ENCODE assay signal across 10 cellular contexts in the genomic region with DNA sequence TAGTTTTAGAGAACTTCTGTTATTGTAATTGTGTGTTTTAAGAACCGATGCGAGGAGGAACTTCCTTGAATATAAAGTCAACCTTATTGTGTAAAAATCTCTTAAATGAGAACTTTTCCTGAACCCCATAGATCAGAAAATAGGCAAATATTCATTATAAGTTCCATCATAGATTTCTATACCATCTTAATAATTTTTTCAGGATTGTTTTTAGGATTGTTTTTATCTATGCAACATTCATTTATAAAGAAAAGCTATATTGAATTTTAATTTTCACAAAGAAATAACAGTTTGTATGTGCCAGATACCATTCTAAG. TPM values are rescaled to one million over a fixed set of nuclear protein-coding genes. Genes with fewer than 3 reads are reported as not detected.
DNase-seq lines count a peak whose midpoint lies in the region; ATAC-seq, FAIRE-seq and TF ChIP-seq lines count a peak whose summit lies in the region.
"Had no signal": no experiment of that assay in that cellular context is flagged by ENCODE, and none has a peak within 500 bp of the region (broad histone marks: within the 10 kb centered on the region; RNA-seq: fewer than 3 reads in every experiment).

No MANE protein-coding gene starts in this region.

- H3K4me3 ChIP-seq in CD8-positive, alpha-beta T cell (ENCODE audit: low read depth, low read length), result no peak overlapping the region
- H3K4me3 ChIP-seq in IMR-90 (ENCODE audit: insufficient read depth, low read depth, low read length) (no peak overlapping the region), pancreas (no peak overlapping the region)
- H3K4me3 ChIP-seq: colonic mucosa had no signal

- no peak overlapping the region for H2AK5ac ChIP-seq in IMR-90 (ENCODE audit: low read depth, low read length)

- H2BK20ac ChIP-seq in IMR-90 (ENCODE audit: low read depth, low read length), result no peak overlapping the region

- H3K9me3 ChIP-seq in CD8-positive, alpha-beta T cell (ENCODE audit: low read length), result no peaks in the 10 kb centered on the region
- H3K9me3 ChIP-seq in IMR-90 (ENCODE audit: control insufficient read depth, insufficient read depth, low read length), result no peaks in the 10 kb centered on the region
- no peaks in the 10 kb centered on the region for H3K9me3 ChIP-seq in pancreas
- H3K9me3 ChIP-seq: colonic mucosa, gastroesophageal sphincter had no signal

- no peak overlapping the region for H3K23ac ChIP-seq in IMR-90 (ENCODE audit: low read depth, low read length)

- dilution Hi-C loops in IMR-90 (cut with HindIII; ENCODE audit: low sequenced_read_pairs, unreplicated experiment), result no loop called here

- H3K79me1 ChIP-seq in IMR-90 (ENCODE audit: low read depth in 1 of 2, low read length in 2 of 2), result peaks cover 0 to 10% of the 10 kb centered on the region in 2 experiments; a peak in 1 of 4 replicates

- peaks cover 7% of the 10 kb centered on the region; the same call in 1 of the 2 replicates for H4K20me1 ChIP-seq in IMR-90 (ENCODE audit: insufficient read depth, low read length)

- H3K27ac ChIP-seq in CD8-positive, alpha-beta T cell (ENCODE audit: low read depth, low read length), result no peak overlapping the region
- H3K27ac ChIP-seq in IMR-90 (ENCODE audit: insufficient read depth, low read length), result no peak overlapping the region
- H3K27ac ChIP-seq in pancreas, result peak overlapping the region in 1 of 4 donors; percentile 91
- H3K27ac ChIP-seq: colonic mucosa had no signal

- no peak overlapping the region for H2BK120ac ChIP-seq in IMR-90 (ENCODE audit: low read depth, low read length)

- H3K27me3 Mint-ChIP-seq in CD8-positive, alpha-beta T cell (ENCODE audit: low read depth), result no peaks in the 10 kb centered on the region
- H3K27me3 Mint-ChIP-seq in activated naive CD8-positive, alpha-beta T cell treated with anti-CD3 and anti-CD28 coated beads, Interleukin-2, amount 10 ng/mL, durations not matched to agents 7 days and 5 days, result no peaks in the 10 kb centered on the region
- peaks cover 0 to 5% of the 10 kb centered on the region in 2 donors for H3K27me3 Mint-ChIP-seq in natural killer cell (ENCODE audit: low read depth in 2 of 2)

- no peak overlapping the region for H3K56ac ChIP-seq in IMR-90 (ENCODE audit: extremely low read depth, insufficient read depth, low read length)

- no peaks in the 10 kb centered on the region for H3K9me1 ChIP-seq in IMR-90 (ENCODE audit: insufficient read depth, low read length)

- H2AFZ ChIP-seq in IMR-90 (replicated peaks; ENCODE audit: low read length, poor library complexity), result no peak overlapping the region

- H4K8ac ChIP-seq in IMR-90 (ENCODE audit: low read depth in 2 of 2, low read length in 2 of 2), result no peak overlapping the region

- intact Hi-C loops in CD8-positive, alpha-beta T cell (cut with DNase I, micrococcal nuclease), result loop anchor here (1.0 to 10.0 kb wide), 8 partner anchors 48 to 1878 kb away; partner anchors contain the start of genes DUSP5 (in 1 of the 2) and GPAM (in 1 of the 2)
- intact Hi-C loops in IMR-90 (cut with micrococcal nuclease), result loop anchor here (1.0 to 10.0 kb wide), 4 partner anchors 48 to 608 kb away; partner anchors contain the start of genes BBIP1 and SHOC2
- intact Hi-C loops in natural killer cell (cut with micrococcal nuclease), result loop anchor here (1.0 to 10.0 kb wide), 8 partner anchors 48 to 608 kb away; partner anchors contain the start of genes BBIP1 and SHOC2
- intact Hi-C loops in pancreas (cut with DNase I), result no loop called here
- intact Hi-C loops in left ventricle myocardium superior (cut with micrococcal nuclease), result no loop called here

- peak overlapping the region; percentile 47 for H3K4me3 Mint-ChIP-seq in CD8-positive, alpha-beta T cell
- H3K4me3 Mint-ChIP-seq in activated naive CD8-positive, alpha-beta T cell treated with anti-CD3 and anti-CD28 coated beads, Interleukin-2, amount 10 ng/mL, durations not matched to agents 7 days and 5 days, result peak overlapping the region; percentile 64
- peak overlapping the region; percentile 41 for H3K4me3 Mint-ChIP-seq in natural killer cell

- no peaks in the 10 kb centered on the region for H3K9me3 Mint-ChIP-seq in CD8-positive, alpha-beta T cell
- H3K9me3 Mint-ChIP-seq in activated naive CD8-positive, alpha-beta T cell treated with anti-CD3 and anti-CD28 coated beads, Interleukin-2, amount 10 ng/mL, durations not matched to agents 7 days and 5 days, result no peaks in the 10 kb centered on the region
- no peaks in the 10 kb centered on the region for H3K9me3 Mint-ChIP-seq in natural killer cell

- CTCF ChIA-PET in CD8-positive, alpha-beta T cell (lab: Charles Lee), result interaction anchor here (0.8 to 9.9 kb wide), 14 partner anchors 48 to 422 kb away, joined by 3 to 139 read pairs (median 4); partner anchors contain the start of gene MXI1
- CTCF ChIA-PET in IMR-90 (lab: Yijun Ruan, JAX), result interaction anchor here (0.5 to 1.6 kb wide), 7 partner anchors 10 to 654 kb away, joined by 3 to 7 read pairs (median 4); no protein-coding TSS in a partner anchor

- no peaks in the 10 kb centered on the region for H3K27me3 ChIP-seq in CD8-positive, alpha-beta T cell (ENCODE audit: insufficient read depth, low read length)
- no peaks in the 10 kb centered on the region for H3K27me3 ChIP-seq in IMR-90 (ENCODE audit: control insufficient read depth, insufficient read depth, low read length)
- no peaks in the 10 kb centered on the region for H3K27me3 ChIP-seq in pancreas
- H3K27me3 ChIP-seq: colonic mucosa, gastroesophageal sphincter had no signal

- H3K36me3 ChIP-seq in CD8-positive, alpha-beta T cell (ENCODE audit: insufficient read depth, low read length), result peaks cover 8% of the 10 kb centered on the region
- H3K36me3 ChIP-seq in IMR-90 (ENCODE audit: control insufficient read depth, insufficient read depth, low read length), result peaks cover 4% of the 10 kb centered on the region
- peaks cover 0 to 15% (median 0%) of the 10 kb centered on the region in 3 donors for H3K36me3 ChIP-seq in pancreas
- H3K36me3 ChIP-seq: colonic mucosa had no signal

- 0 out of 2 replicates have a peak overlapping the region, but pooled peaks have one; percentile 41 for H3K4me2 ChIP-seq in IMR-90 (ENCODE audit: low read depth, low read length)

- H4K91ac ChIP-seq in IMR-90 (ENCODE audit: insufficient read depth, low read depth, low read length), result no peak overlapping the region

- H4K5ac ChIP-seq in IMR-90 (ENCODE audit: low read depth, low read length), result no peak overlapping the region

- no peak for FAIRE-seq in pancreas (lab: Jason Lieb, UNC)

- peaks cover 40% of the 10 kb centered on the region for H3K4me1 Mint-ChIP-seq in CD8-positive, alpha-beta T cell (ENCODE audit: low read depth)
- peaks cover 41% of the 10 kb centered on the region for H3K4me1 Mint-ChIP-seq in activated naive CD8-positive, alpha-beta T cell treated with anti-CD3 and anti-CD28 coated beads, Interleukin-2, amount 10 ng/mL, durations not matched to agents 7 days and 5 days
- H3K4me1 Mint-ChIP-seq in natural killer cell, result peaks cover 21 to 32% of the 10 kb centered on the region in 2 donors

- TF ChIP-seq POLR2A in IMR-90 (IDR thresholded peaks at IDR 0.05; ENCODE audit: low read depth, low read length), result no peak

- ATAC-seq in CD8-positive, alpha-beta T cell, result no peak
- ATAC-seq in IMR-90 (ENCODE audit: low read depth), result no peak
- ATAC-seq in activated naive CD8-positive, alpha-beta T cell treated with anti-CD3 and anti-CD28 coated beads, Interleukin-2, amount 10 ng/mL, durations not matched to agents 7 days and 5 days (ENCODE audit: low read depth), result no peak
- ATAC-seq in natural killer cell, result no peak
- ATAC-seq in pancreas, result no peak
- ATAC-seq in left ventricle myocardium superior, result no peak
- no peak for ATAC-seq in HG03571 (IDR thresholded peaks at IDR 0.05; ENCODE audit: unreplicated experiment)

- H3K9ac ChIP-seq in IMR-90 (ENCODE audit: low read depth, low read length), result no peak overlapping the region

- no peak overlapping the region for H3K14ac ChIP-seq in IMR-90 (replicated peaks; ENCODE audit: low read depth, low read length)

- H2BK5ac ChIP-seq in IMR-90 (ENCODE audit: low read depth, low read length, poor library complexity, severe bottlenecking), result peak overlapping the region; percentile 38

- H3K4me1 ChIP-seq in CD8-positive, alpha-beta T cell (ENCODE audit: insufficient read depth, low read length), result peaks cover 32% of the 10 kb centered on the region
- H3K4me1 ChIP-seq in IMR-90 (ENCODE audit: control insufficient read depth, insufficient read depth, low read length), result 0 out of 2 replicates have a peak, but pooled peaks cover 3% of the 10 kb centered on the region
- H3K4me1 ChIP-seq in pancreas, result peaks cover 17 to 21% (median 21%) of the 10 kb centered on the region in 3 donors

- no peak overlapping the region for H2BK15ac ChIP-seq in IMR-90 (ENCODE audit: low read depth, low read length)

- H3K27ac Mint-ChIP-seq in CD8-positive, alpha-beta T cell, result peak overlapping the region; percentile 46
- H3K27ac Mint-ChIP-seq in activated naive CD8-positive, alpha-beta T cell treated with anti-CD3 and anti-CD28 coated beads, Interleukin-2, amount 10 ng/mL, durations not matched to agents 7 days and 5 days, result no peak overlapping the region
- peak overlapping the region; percentile 93 to 97 for H3K27ac Mint-ChIP-seq in natural killer cell

- DNase-seq in CD8-positive, alpha-beta T cell, result no peak
- DNase-seq in IMR-90 (no peak), natural killer cell (no peak), pancreas (no peak), left ventricle myocardium superior (no peak), iPS-NIHi11 (ENCODE audit: low spot score) (no peak)
- no peak for DNase-seq in activated naive CD8-positive, alpha-beta T cell treated with anti-CD3 and anti-CD28 coated beads, Interleukin-2, amount 10 ng/mL, durations not matched to agents 7 days and 5 days

- no peak for TF ChIP-seq CTCF in CD8-positive, alpha-beta T cell (IDR thresholded peaks at IDR 0.05)
- TF ChIP-seq CTCF in IMR-90 (conservative IDR thresholded peaks at IDR 0.05; ENCODE audit: low read depth, low read length) (no peak), natural killer cell (IDR thresholded peaks at IDR 0.05) (no peak), pancreas (IDR thresholded peaks at IDR 0.05) (no peak)

- no peak for TF ChIP-seq RAD21 in IMR-90 (IDR thresholded peaks at IDR 0.05; ENCODE audit: low read length)

- H3K36me3 Mint-ChIP-seq in CD8-positive, alpha-beta T cell, result peaks cover 30% of the 10 kb centered on the region
- H3K36me3 Mint-ChIP-seq in activated naive CD8-positive, alpha-beta T cell treated with anti-CD3 and anti-CD28 coated beads, Interleukin-2, amount 10 ng/mL, durations not matched to agents 7 days and 5 days, result peaks cover 18% of the 10 kb centered on the region
- no peaks in the 10 kb centered on the region for H3K36me3 Mint-ChIP-seq in natural killer cell

- no peak overlapping the region for H2AK9ac ChIP-seq in IMR-90 (replicated peaks; ENCODE audit: low read depth, low read length, poor library complexity)

- no TSS peak for BruUV-seq in IMR-90 (replicated peaks; lab: Mats Ljungman, UMichigan)

- in situ Hi-C loops in IMR-90 (cut with MboI; ENCODE audit: low sequenced_read_pairs), result loop anchor here (10.0 to 25.0 kb wide), 2 partner anchors 578 to 1831 kb away; no protein-coding TSS in a partner anchor

- POLR2A ChIA-PET in CD8-positive, alpha-beta T cell (lab: Charles Lee), result interaction anchor here (0.9 to 3.2 kb wide), 6 partner anchors 98 to 347 kb away, joined by 3 to 28 read pairs (median 4); partner anchors contain the start of gene MXI1
- POLR2A ChIA-PET in IMR-90 (lab: Charles Lee; ENCODE audit: unreplicated experiment), result no interaction called here
- POLR2A ChIA-PET in activated naive CD8-positive, alpha-beta T cell treated with anti-CD3 and anti-CD28 coated beads, Interleukin-2, amount 10 ng/mL, durations not matched to agents 7 days and 5 days (lab: Charles Lee), result interaction anchor here (1.9 kb wide), 1 partner anchor 98 kb away, joined by 15 read pairs; the partner anchor contains the start of gene MXI1

- WGBS in IMR-90 (ENCODE audit: extremely low coverage in 2 of 2, insufficient read length in 1 of 2), 2 experiments, result no CpG with 5 or more reads among the region's 2 CpGs
- WGBS in pancreas, 2 donors, result 1 to 6% methylated on average over 2 of the region's 2 CpGs

- H3K4ac ChIP-seq in IMR-90 (ENCODE audit: low read depth, low read length), result no peak overlapping the region

- no peak overlapping the region for H3K18ac ChIP-seq in IMR-90 (ENCODE audit: low read depth, low read length)

RNA-seq across cellular contexts. Expression of gene SMNDC1, which starts 1.7 kb away (rescaled TPM):
- total RNA-seq in CD8-positive, alpha-beta T cell, result 10 to 100 TPM; 43.3 to 44.8 TPM
- total RNA-seq in IMR-90 (2012; rRNA removed) (3.9 and 8.6 TPM in 2 replicates), natural killer cell (10 to 100 TPM; 53.3 to 56.3 (median 55.3) TPM), pancreas (10 to 100 TPM in 3 of 6 donors, 1 to 10 TPM in 3; 8.0 to 13.7 (median 9.8) TPM), left ventricle myocardium superior (24.0 TPM)
- polyA plus RNA-seq in IMR-90 (2012; rRNA removed) (12.2 and 15.1 TPM in 2 replicates), pancreas (1 to 10 TPM; 5.2 to 9.9 TPM)
- polyA plus RNA-seq in IMR-90 (2012; cell fraction: cytosol; rRNA removed), result 3.6 and 4.1 TPM in 2 replicates
- polyA plus RNA-seq in IMR-90 (2012; cell fraction: nucleus; rRNA removed; ENCODE audit: low replicate concordance), result 3.3 and 15.7 TPM in 2 replicates
- total RNA-seq in activated naive CD8-positive, alpha-beta T cell treated with anti-CD3 and anti-CD28 coated beads, Interleukin-2, amount 10 ng/mL, durations not matched to agents 7 days and 5 days, result 10 to 100 TPM; 36.4 to 39.2 TPM

Comparison
In these comparisons a context has a peak if more than half of its experiments do, and no peak if none do; other contexts are left out.
1. intact Hi-C loops: an anchor here in CD8-positive, alpha-beta T cell (1.0 to 10.0 kb wide), IMR-90 (1.0 to 10.0 kb wide) and natural killer cell (1.0 to 10.0 kb wide); none called in pancreas and left ventricle myocardium superior.